8 cellular contexts compared by ENCODE assay signal in genomic region chr1:9494936-9495758, GRCh38. TPM values are rescaled to one million over a fixed set of nuclear protein-coding genes. Genes with fewer than 3 reads are reported as not detected.
DNase-seq lines count a peak whose midpoint lies in the region; ATAC-seq and TF ChIP-seq lines count a peak whose summit lies in the region.

No MANE protein-coding gene starts in this region.

- ATAC-seq in heart right ventricle (peak; percentile 67 to 81 (median 72)), aorta (ENCODE audit: low FRiP score) (peak; percentile 79), HG03469 (IDR thresholded peaks at IDR 0.05; ENCODE audit: unreplicated experiment) (no peak)

- H3K9ac ChIP-seq in HUES48 (ENCODE audit: low read depth, low read length) = no peak overlapping the region; the same call in 1 of the 2 replicates
- H3K9ac ChIP-seq in rectal smooth muscle tissue (ENCODE audit: low read length) = no peak overlapping the region

- H3K4me3 ChIP-seq in HUES48 (ENCODE audit: low read depth, low read length) (peak overlapping the region; percentile 45; the same call in 1 of the 2 replicates), SJCRH30 (peak overlapping the region; percentile 37), heart right ventricle (peak overlapping the region in 7 of 10 donors; percentile 31 to 52 (median 43)), rectal smooth muscle tissue (ENCODE audit: low read length) (peak overlapping the region; percentile 17), aorta (ENCODE audit: low read length in 2 of 2) (no peak overlapping the region)

- DNase-seq in DMS 273 (lab: John Stamatoyannopoulos, UW; ENCODE audit: unreplicated experiment) (peak; percentile 87), SJCRH30 (peak; percentile 40 to 64), heart right ventricle (peak; percentile 19 to 63), aorta (peak; percentile 58 to 89)
- peak; percentile 51 for DNase-seq in activated gamma-delta T cell treated with anti-CD3 and anti-CD28 coated beads, Interleukin-2, amount 50 U/mL, for 16 hours (ENCODE audit: low read depth)

- H3K27me3 ChIP-seq in HUES48 (ENCODE audit: control insufficient read depth, insufficient read depth, low read length) (peaks cover 16% of the 10 kb centered on the region), SJCRH30 (no peaks in the 10 kb centered on the region), heart right ventricle (peaks cover 0 to 12% (median 0%) of the 10 kb centered on the region in 7 donors), rectal smooth muscle tissue (ENCODE audit: control insufficient read depth, insufficient read depth, low read length) (no peaks in the 10 kb centered on the region), aorta (ENCODE audit: control insufficient read depth in 1 of 2, insufficient read depth in 2 of 2, low read length in 1 of 2) (no peaks in the 10 kb centered on the region)

- H3K4me1 ChIP-seq in HUES48 (ENCODE audit: control insufficient read depth, insufficient read depth, low read length) = no peaks in the 10 kb centered on the region
- H3K4me1 ChIP-seq in SJCRH30 = no peaks in the 10 kb centered on the region
- peaks cover 0 to 15% (median 8%) of the 10 kb centered on the region in 9 donors for H3K4me1 ChIP-seq in heart right ventricle
- no peaks in the 10 kb centered on the region for H3K4me1 ChIP-seq in rectal smooth muscle tissue (ENCODE audit: control insufficient read depth, insufficient read depth, low read length)
- H3K4me1 ChIP-seq in aorta (ENCODE audit: control insufficient read depth in 1 of 2, insufficient read depth in 2 of 2, low read length in 2 of 2) = no peaks in the 10 kb centered on the region

- WGBS in heart right ventricle, 2 donors = 7% methylated on average over 42 to 48 of the region's 48 CpGs
- WGBS in aorta, 2 donors = 11 to 20% methylated on average over 26 to 48 of the region's 48 CpGs

- intact Hi-C loops in heart right ventricle (cut with DNase I) = loop anchor here in 9 of 10 donors (1.0 to 10.0 kb wide), 7 partner anchors 77 to 380 kb away; no protein-coding TSS in a partner anchor
- intact Hi-C loops in aorta (cut with DNase I) = loop anchor here (1.0 to 5.0 kb wide), 2 partner anchors 78 to 228 kb away; no protein-coding TSS in a partner anchor

- TF ChIP-seq CTCF in heart right ventricle (IDR thresholded peaks at IDR 0.05) = peak; percentile 95 to 99 (median 98)

- no peaks in the 10 kb centered on the region for H3K9me3 ChIP-seq in HUES48 (ENCODE audit: control insufficient read depth, insufficient read depth, low read length)
- H3K9me3 ChIP-seq in SJCRH30 (replicated peaks) = no peaks in the 10 kb centered on the region
- peaks cover 0 to 8% (median 0%) of the 10 kb centered on the region in 11 donors for H3K9me3 ChIP-seq in heart right ventricle
- no peaks in the 10 kb centered on the region for H3K9me3 ChIP-seq in aorta (ENCODE audit: control insufficient read depth, low read length)

- no peaks in the 10 kb centered on the region for H3K36me3 ChIP-seq in HUES48 (ENCODE audit: control insufficient read depth, insufficient read depth, low read length)
- no peaks in the 10 kb centered on the region for H3K36me3 ChIP-seq in SJCRH30
- H3K36me3 ChIP-seq in heart right ventricle = no peaks in the 10 kb centered on the region
- no peaks in the 10 kb centered on the region for H3K36me3 ChIP-seq in rectal smooth muscle tissue (ENCODE audit: control insufficient read depth, insufficient read depth, low read length)
- H3K36me3 ChIP-seq in aorta (ENCODE audit: control insufficient read depth in 1 of 2, insufficient read depth in 2 of 2, low read length in 1 of 2) = no peaks in the 10 kb centered on the region

- H3K27ac ChIP-seq in HUES48 (ENCODE audit: low read depth, low read length) = no peak overlapping the region
- H3K27ac ChIP-seq in SJCRH30 = no peak overlapping the region
- H3K27ac ChIP-seq in heart right ventricle = no peak overlapping the region
- no peak overlapping the region for H3K27ac ChIP-seq in rectal smooth muscle tissue (ENCODE audit: low read depth, low read length)
- H3K27ac ChIP-seq in aorta (ENCODE audit: low read depth in 1 of 2, low read length in 2 of 2) = no peak overlapping the region

RNA-seq across cellular contexts. Expression of gene SLC25A33, which starts 44.1 kb away (rescaled TPM):
- total RNA-seq in SJCRH30 (2014; rRNA removed; shearing (Covaris generic)) = 20.8 and 21.0 TPM in 2 replicates
- total RNA-seq in heart right ventricle (1 to 10 TPM; 2.8 to 7.7 (median 5.4) TPM), aorta (1 to 10 TPM; 2.2 to 3.0 TPM)
- polyA plus RNA-seq in heart right ventricle (1 to 10 TPM; 2.9 to 5.7 TPM), aorta (1 to 10 TPM; 1.5 to 2.1 TPM)

Comparison
In these comparisons a context has a peak if more than half of its experiments do, and no peak if none do; other contexts are left out.
1. H3K4me3 ChIP-seq: peak in HUES48 (single experiment), SJCRH30 (single experiment), heart right ventricle (7 of 10) and rectal smooth muscle tissue (single experiment); none in aorta (0 of 2).
2. Peak in every context shown above with its lines, with median percentiles within 50 percentile points of each other: DNase-seq.